ENCODE assay signal across 8 cellular contexts in the genomic region with DNA sequence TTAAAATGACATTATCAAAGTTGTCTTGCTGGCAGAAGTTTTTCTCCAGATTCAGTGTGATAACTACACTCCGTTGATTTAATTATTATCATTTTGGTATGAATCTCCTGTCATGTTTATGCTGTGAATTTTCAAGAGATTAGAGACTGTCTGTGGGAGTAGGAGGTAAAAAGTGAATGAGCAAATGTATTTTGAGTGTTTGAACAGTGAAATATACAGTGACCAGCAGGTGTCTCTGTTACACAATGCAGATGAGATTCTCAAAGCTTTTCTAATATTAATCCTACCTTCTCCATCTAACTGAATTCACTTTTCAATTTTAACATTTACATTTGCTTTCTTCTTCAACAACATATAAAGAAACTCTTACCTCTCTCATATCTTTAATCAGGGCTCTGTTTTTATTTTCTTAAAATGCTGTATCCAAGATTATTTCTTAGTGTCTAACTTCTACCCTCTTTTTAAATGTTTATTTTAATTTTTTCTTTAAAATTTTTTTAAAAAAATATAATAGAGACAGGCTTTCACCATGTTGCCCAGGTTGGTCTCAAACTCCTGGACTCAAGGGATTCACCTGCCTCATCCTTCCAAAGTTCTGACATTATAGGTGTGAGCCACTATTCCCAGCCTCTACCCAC. TPM values are rescaled to one million over a fixed set of nuclear protein-coding genes. Genes with fewer than 3 reads are reported as not detected.
A peak's percentile ranks its signal among the peaks of the same experiment; 100 is the strongest.
DNase-seq lines count a peak whose midpoint lies in the region; ATAC-seq and TF ChIP-seq lines count a peak whose summit lies in the region.

No MANE protein-coding gene starts in this region.

- H3K36me3 Mint-ChIP-seq in naive thymus-derived CD8-positive, alpha-beta T cell: peaks cover 0 to 6% (median 0%) of the 10 kb centered on the region in 3 donors

- no peaks in the 10 kb centered on the region for H3K9me3 ChIP-seq in DND-41 (ENCODE audit: insufficient read depth, low read length, severe bottlenecking)

- no peak overlapping the region for H3K27ac ChIP-seq in DND-41 (ENCODE audit: low read length)

- no peak overlapping the region for H3K4me3 ChIP-seq in DND-41 (ENCODE audit: low read depth in 1 of 2, low read length in 2 of 2)
- H3K4me3 ChIP-seq in lower leg skin (ENCODE audit: low read depth, poor library complexity, severe bottlenecking): no peak overlapping the region

- H3K27ac Mint-ChIP-seq in naive thymus-derived CD8-positive, alpha-beta T cell: no peak overlapping the region

- no peaks in the 10 kb centered on the region for H3K79me2 ChIP-seq in DND-41 (ENCODE audit: insufficient read depth, low read length)

- no peak overlapping the region for H3K9ac ChIP-seq in DND-41 (ENCODE audit: low read depth, low read length)

- ATAC-seq in DND-41 (ENCODE audit: insufficient read depth, low read depth): peak; percentile 88
- ATAC-seq in naive thymus-derived CD8-positive, alpha-beta T cell: peak; percentile 42 to 69
- no peak for ATAC-seq in HG02970 (IDR thresholded peaks at IDR 0.05; ENCODE audit: low FRiP score, unreplicated experiment)

- H3K27me3 Mint-ChIP-seq in naive thymus-derived CD8-positive, alpha-beta T cell: no peaks in the 10 kb centered on the region

- no peaks in the 10 kb centered on the region for H3K36me3 ChIP-seq in DND-41 (ENCODE audit: insufficient read depth, low read length)

- DNase-seq in DND-41 (peak; percentile 20), H4 (ENCODE audit: low spot score) (peak; percentile 27), NCI-H774 (lab: John Stamatoyannopoulos, UW) (peak; percentile 34), dermis blood vessel endothelial cell (peak; percentile 64), NCI-H1436 treated with DMSO at 0.1 percent for 48 hours (lab: John Stamatoyannopoulos, UW) (no peak), lower leg skin (ENCODE audit: low spot score in 2 of 2) (no peak)
- peak in 4 of 10 donors; percentile 23 to 53 (median 40) for DNase-seq in naive thymus-derived CD8-positive, alpha-beta T cell

- H3K27me3 ChIP-seq in DND-41 (ENCODE audit: insufficient read depth, low read length, poor library complexity): no peaks in the 10 kb centered on the region

- peaks cover 0 to 10% (median 0%) of the 10 kb centered on the region in 9 donors for H3K9me3 Mint-ChIP-seq in naive thymus-derived CD8-positive, alpha-beta T cell

- POLR2A ChIA-PET in naive thymus-derived CD8-positive, alpha-beta T cell (lab: Charles Lee): no interaction called here

- no peaks in the 10 kb centered on the region for H4K20me1 ChIP-seq in DND-41 (ENCODE audit: insufficient read depth, low read length)

- no peak overlapping the region for H3K4me2 ChIP-seq in DND-41 (ENCODE audit: insufficient read depth, low read length)

- no peaks in the 10 kb centered on the region for H3K4me1 Mint-ChIP-seq in naive thymus-derived CD8-positive, alpha-beta T cell

- intact Hi-C loops in lower leg skin (cut with DNase I; ENCODE audit: low total_unique reads): no loop called here

- TF ChIP-seq CTCF in DND-41 (IDR thresholded peaks at IDR 0.05; ENCODE audit: borderline replicate concordance, extremely low read depth, low read length, poor library complexity, severe bottlenecking) (peak; percentile 81), lower leg skin (IDR thresholded peaks at IDR 0.05) (no peak)

- no peak for TF ChIP-seq POLR2A in lower leg skin (IDR thresholded peaks at IDR 0.05)

- no peak overlapping the region for H3K4me3 Mint-ChIP-seq in naive thymus-derived CD8-positive, alpha-beta T cell

- H2AFZ ChIP-seq in DND-41 (ENCODE audit: low read depth, low read length): no peak overlapping the region

- H3K4me1 ChIP-seq in DND-41 (ENCODE audit: insufficient read depth, low read length): peaks cover 9% of the 10 kb centered on the region

- 46 to 48% methylated on average over 1 of the region's 1 CpG for WGBS in lower leg skin, 2 donors

RNA-seq across cellular contexts. Expression of a gene that starts 20.9 kb away (rescaled TPM):
- 80.9 and 91.9 TPM in 2 replicates for total RNA-seq in H4 (2014; rRNA removed; shearing (Covaris generic))
- total RNA-seq in dermis blood vessel endothelial cell (45.8 and 47.9 TPM in 2 replicates), lower leg skin (1 to 10 TPM; 5.9 to 9.2 (median 7.1) TPM)
- total RNA-seq in naive thymus-derived CD8-positive, alpha-beta T cell: 10 to 100 TPM; 22.0 to 27.5 TPM
- polyA plus RNA-seq in naive thymus-derived CD8-positive, alpha-beta T cell: 10 to 100 TPM; 10.2 to 11.4 (median 11.0) TPM

Comparison
In these comparisons a context has a peak if more than half of its experiments do, and no peak if none do; other contexts are left out.
1. DNase-seq: peak in DND-41 (single experiment), H4 (single experiment), NCI-H774 (single experiment) and dermis blood vessel endothelial cell (single experiment); none in NCI-H1436 treated with DMSO at 0.1 percent for 48 hours (single experiment) and lower leg skin (0 of 2).